ENCODE assay signal across 12 cellular contexts in genomic region chr11:67418476-67419281, GRCh38. TPM values are rescaled to one million over a fixed set of nuclear protein-coding genes. Genes with fewer than 3 reads are reported as not detected.
DNase-seq lines count a peak whose midpoint lies in the region; ATAC-seq and TF ChIP-seq lines count a peak whose summit lies in the region.
"Had no signal": no experiment of that assay in that cellular context is flagged by ENCODE, and none has a peak within 500 bp of the region (broad histone marks: within the 10 kb centered on the region; RNA-seq: fewer than 3 reads in every experiment).

No MANE protein-coding gene starts in this region.

- no peaks in the 10 kb centered on the region for H3K27me3 Mint-ChIP-seq in activated T-cell treated with anti-CD3 and anti-CD28 coated beads, Interleukin-2, amount 50 U/mL, for 24 hours

- H3K4me1 Mint-ChIP-seq in activated T-cell treated with anti-CD3 and anti-CD28 coated beads, Interleukin-2, amount 50 U/mL, for 24 hours (ENCODE audit: low read depth): peaks cover 54% of the 10 kb centered on the region

- H3K79me2 ChIP-seq in HCT116 (ENCODE audit: insufficient read depth, low read length): no peaks in the 10 kb centered on the region

- TF ChIP-seq CTCF in HCT116 (IDR thresholded peaks at IDR 0.05 in 2 of 3, conservative IDR thresholded peaks at IDR 0.05 in 1 of 3; ENCODE audit: borderline replicate concordance in 1 of 3, insufficient read depth in 1 of 3, low read depth in 2 of 3, low read length in 2 of 3) (no peak), sigmoid colon (IDR thresholded peaks at IDR 0.05) (no peak)

- DNase-seq in AML-193 (lab: John Stamatoyannopoulos, UW) (peak; percentile 13 to 53), HCT116 (ENCODE audit: low read depth, low spot score) (no peak), left lobe of liver (ENCODE audit: low spot score) (peak; percentile 79), sigmoid colon (no peak), HEK293T (ENCODE audit: extremely low spot score) (no peak)
- DNase-seq in activated T-cell treated with anti-CD3 and anti-CD28 coated beads, Interleukin-2, amount 50 U/mL, for 24 hours: peak; percentile 67
- DNase-seq: SIG-M5 had no signal

- H3K27ac ChIP-seq in HCT116 (ENCODE audit: low read depth, low read length) (peak overlapping the region; percentile 15; the same call in 1 of the 2 replicates), sigmoid colon (peak overlapping the region in 1 of 4 donors; percentile 14)

- 56 to 78% methylated on average over 26 of the region's 26 CpGs for WGBS in sigmoid colon, 2 donors

- TF ChIP-seq POLR2A in HCT116 (IDR thresholded peaks at IDR 0.05; ENCODE audit: borderline replicate concordance, extremely low read depth, insufficient read depth, insufficient read length) (no peak), sigmoid colon (IDR thresholded peaks at IDR 0.05) (no peak)

- no peaks in the 10 kb centered on the region for H4K20me1 ChIP-seq in HCT116 (ENCODE audit: insufficient read depth)

- no peaks in the 10 kb centered on the region for H3K9me3 Mint-ChIP-seq in activated T-cell treated with anti-CD3 and anti-CD28 coated beads, Interleukin-2, amount 50 U/mL, for 24 hours
- H3K9me3 Mint-ChIP-seq: activated naive CD4-positive, alpha-beta T cell treated with anti-CD3 and anti-CD28 coated beads, Interleukin-2, amount 50 U/mL, for 72 hours; neural crest cell had no signal

- H3K27me3 ChIP-seq in HCT116 (ENCODE audit: insufficient read depth, low read length): no peaks in the 10 kb centered on the region
- H3K27me3 ChIP-seq in sigmoid colon: peaks cover 0 to 17% (median 5%) of the 10 kb centered on the region in 3 donors

- H3K4me3 ChIP-seq in HCT116 (replicated peaks in 1 of 2; ENCODE audit: low read depth in 1 of 2, low read length in 2 of 2) (no peak overlapping the region), sigmoid colon (no peak overlapping the region)

- CTCF ChIA-PET in HCT116 (lab: Charles Lee) (interaction anchor here (1.8 kb wide), 1 partner anchor 17 kb away, joined by 8 read pairs; the partner anchor contains the start of gene PPP1CA), HEK293T (lab: Yijun Ruan, JAX) (interaction anchor here (0.6 kb wide), 1 partner anchor 31 kb away, joined by 3 read pairs; no protein-coding TSS in a partner anchor)

- no peaks in the 10 kb centered on the region for H3K9me2 ChIP-seq in HCT116 (ENCODE audit: insufficient read depth)

- RAD21 ChIA-PET in HCT116 (lab: Charles Lee; ENCODE audit: low non-redundant PET in 1 of 2, low total read pairs in 2 of 2, uncharacterized antibody in 2 of 2, unreplicated experiment in 2 of 2): no interaction called here

- no peaks in the 10 kb centered on the region for H3K36me3 ChIP-seq in HCT116 (ENCODE audit: control insufficient read depth in 1 of 2, insufficient read depth in 2 of 2, low read length in 2 of 2)
- H3K36me3 ChIP-seq in sigmoid colon: no peaks in the 10 kb centered on the region

- BruUV-seq in HCT116 (replicated peaks; lab: Mats Ljungman, UMichigan): no TSS peak

- H3K9me3 ChIP-seq in HCT116 (ENCODE audit: control insufficient read depth in 1 of 2, insufficient read depth in 1 of 2, low read depth in 1 of 2, low read length in 2 of 2) (no peaks in the 10 kb centered on the region), sigmoid colon (no peaks in the 10 kb centered on the region)

- H3K4me2 ChIP-seq in HCT116 (ENCODE audit: low read length): no peak overlapping the region

- no peak for TF ChIP-seq RAD21 in HCT116 (IDR thresholded peaks at IDR 0.05; ENCODE audit: low read depth)

- H3K36me3 Mint-ChIP-seq in activated T-cell treated with anti-CD3 and anti-CD28 coated beads, Interleukin-2, amount 50 U/mL, for 24 hours (ENCODE audit: low read depth): no peaks in the 10 kb centered on the region
- H3K36me3 Mint-ChIP-seq: activated naive CD4-positive, alpha-beta T cell treated with anti-CD3 and anti-CD28 coated beads, Interleukin-2, amount 50 U/mL, for 72 hours had no signal

- no peak for ATAC-seq in HCT116
- peak; percentile 68 for ATAC-seq in left lobe of liver
- ATAC-seq in HG03439 (IDR thresholded peaks at IDR 0.05; ENCODE audit: unreplicated experiment): no peak
- no peak for ATAC-seq in GM19455 (IDR thresholded peaks at IDR 0.05; ENCODE audit: unreplicated experiment)
- ATAC-seq: activated naive CD4-positive, alpha-beta T cell treated with anti-CD3 and anti-CD28 coated beads, Interleukin-2, amount 50 U/mL, for 72 hours had no signal

- H3K9ac ChIP-seq in HCT116 (ENCODE audit: low read length): no peak overlapping the region

- H2AFZ ChIP-seq in HCT116 (ENCODE audit: low read depth, low read length, poor library complexity, severe bottlenecking): no peak overlapping the region

- H3K4me1 ChIP-seq in HCT116 (ENCODE audit: control insufficient read depth in 1 of 2, insufficient read depth in 2 of 2, low read length in 2 of 2) (peaks cover 23 to 51% of the 10 kb centered on the region in 2 experiments; a peak in 3 of 4 replicates), sigmoid colon (peaks cover 0 to 49% (median 35%) of the 10 kb centered on the region in 4 donors)

- TF ChIP-seq EP300 in sigmoid colon (IDR thresholded peaks at IDR 0.05): no peak

- H3K27ac Mint-ChIP-seq in activated T-cell treated with anti-CD3 and anti-CD28 coated beads, Interleukin-2, amount 50 U/mL, for 24 hours: peak overlapping the region; percentile 79

- peak overlapping the region; percentile 79 for H3K4me3 Mint-ChIP-seq in activated T-cell treated with anti-CD3 and anti-CD28 coated beads, Interleukin-2, amount 50 U/mL, for 24 hours

- intact Hi-C loops in HCT116 (cut with micrococcal nuclease): no loop called here
- intact Hi-C loops in sigmoid colon (cut with DNase I): no loop called here

- POLR2A ChIA-PET in HCT116 (lab: Charles Lee): no interaction called here
- POLR2A ChIA-PET in HEK293T (lab: Yijun Ruan, JAX): interaction anchor here (1.2 to 4.8 kb wide), 5 partner anchors 10 to 49 kb away, joined by 4 to 42 read pairs (median 11); partner anchors contain the start of genes PPP1CA, RPS6KB2 and TMEM134

TF ChIP-seq in HCT116, 20 proteins besides CTCF, POLR2A, EP300 and RAD21 (continues in another document):
- TF ChIP-seq SIN3A (IDR thresholded peaks at IDR 0.05; ENCODE audit: low read depth) (no peak), ZNF274 (IDR thresholded peaks at IDR 0.05; ENCODE audit: low read depth, low read length) (no peak), EZH2phosphoT487 (IDR thresholded peaks at IDR 0.05; ENCODE audit: borderline replicate concordance) (no peak), POLR2AphosphoS5 (IDR thresholded peaks at IDR 0.05; ENCODE audit: low read depth, low read length) (no peak)

TF ChIP-seq in HEK293T, 16 proteins besides CTCF, POLR2A, EP300 and RAD21:
- TF ChIP-seq FOXA1 (IDR thresholded peaks at IDR 0.05) (no peak), NFRKB (IDR thresholded peaks at IDR 0.05) (no peak), CTBP1 (IDR thresholded peaks at IDR 0.05; ENCODE audit: borderline replicate concordance) (no peak), BHLHE40 (IDR thresholded peaks at IDR 0.05; ENCODE audit: borderline replicate concordance) (no peak), HDGF (IDR thresholded peaks at IDR 0.05; ENCODE audit: borderline replicate concordance) (no peak), SUZ12 (IDR thresholded peaks at IDR 0.05) (no peak), LEF1 (IDR thresholded peaks at IDR 0.05; ENCODE audit: borderline replicate concordance) (no peak), ELF4 (IDR thresholded peaks at IDR 0.05) (no peak), PKNOX1 (IDR thresholded peaks at IDR 0.05) (no peak), FOXK2 (IDR thresholded peaks at IDR 0.05) (no peak), TARDBP (IDR thresholded peaks at IDR 0.05) (no peak), FOXM1 (IDR thresholded peaks at IDR 0.05; ENCODE audit: borderline replicate concordance) (no peak), ZNF384 (IDR thresholded peaks at IDR 0.05) (no peak), SP1 (IDR thresholded peaks at IDR 0.05) (no peak), L3MBTL2 (conservative IDR thresholded peaks at IDR 0.05) (no peak), ARNT (IDR thresholded peaks at IDR 0.05) (no peak)

RNA-seq across cellular contexts. Expression of gene CARNS1, which starts 3.2 kb away (rescaled TPM):
- 1.0 TPM for total RNA-seq in HCT116 (2021; ENCODE audit: unreplicated experiment)
- 0.71 and 0.88 TPM in 2 replicates for polyA plus RNA-seq in HCT116 (2012)
- total RNA-seq in left lobe of liver: 0.28 TPM
- total RNA-seq in sigmoid colon: under 1 TPM; 0.16 to 0.68 (median 0.46) TPM
- under 1 TPM in 1 of 3 donors, not detected in 2; 0.83 TPM for polyA plus RNA-seq in sigmoid colon
- total RNA-seq: fibroblast of villous mesenchyme had no signal

RNA-seq across cellular contexts. Expression of gene RPS6KB2, which starts 9.6 kb away (rescaled TPM):
- total RNA-seq in HCT116 (2021; ENCODE audit: unreplicated experiment) (54.1 TPM), left lobe of liver (31.5 TPM), sigmoid colon (10 to 100 TPM; 27.1 to 70.2 (median 35.2) TPM)
- 46.1 and 52.7 TPM in 2 replicates for polyA plus RNA-seq in HCT116 (2012)
- 10 to 100 TPM; 55.9 to 67.9 (median 62.0) TPM for polyA plus RNA-seq in sigmoid colon

RNA-seq across cellular contexts. Expression of gene TBC1D10C, which starts 14.8 kb away (rescaled TPM):
- total RNA-seq in HCT116 (2021; ENCODE audit: unreplicated experiment) (0.39 TPM), left lobe of liver (1.1 TPM), sigmoid colon (1 to 10 TPM in 2 of 4 donors, under 1 TPM in 1, not detected in 1; 0.71 to 2.5 (median 1.2) TPM)
- 0.07 and 0.22 TPM in 2 replicates for polyA plus RNA-seq in HCT116 (2012)
- polyA plus RNA-seq in sigmoid colon: 10 to 100 TPM in 1 of 3 donors, 1 to 10 TPM in 2; 1.6 to 48.2 (median 1.8) TPM
- total RNA-seq: fibroblast of villous mesenchyme had no signal

RNA-seq across cellular contexts. Expression of gene PPP1CA, which starts 17.0 kb away (rescaled TPM):
- total RNA-seq in HCT116 (2021; ENCODE audit: unreplicated experiment) (238 TPM), left lobe of liver (63.1 TPM), sigmoid colon (10 to 100 TPM; 59.5 to 87.0 (median 80.0) TPM)
- polyA plus RNA-seq in HCT116 (2012): 226 and 254 TPM in 2 replicates
- 100 to 1,000 TPM; 228 to 357 (median 235) TPM for polyA plus RNA-seq in sigmoid colon

RNA-seq across cellular contexts. Expression of gene PTPRCAP, which starts 18.8 kb away (rescaled TPM):
- total RNA-seq in HCT116 (2021; ENCODE audit: unreplicated experiment): 1.4 TPM
- 2.5 and 3.0 TPM in 2 replicates for polyA plus RNA-seq in HCT116 (2012)
- 2.2 TPM for total RNA-seq in left lobe of liver
- 1 to 10 TPM in 3 of 4 donors, under 1 TPM in 1; 0.71 to 3.7 (median 2.1) TPM for total RNA-seq in sigmoid colon
- polyA plus RNA-seq in sigmoid colon: 100 to 1,000 TPM in 1 of 3 donors, 1 to 10 TPM in 2; 2.4 to 129 (median 2.8) TPM
- total RNA-seq: fibroblast of villous mesenchyme had no signal

Comparison
In these comparisons a context has a peak if more than half of its experiments do, and no peak if none do; other contexts are left out.
1. DNase-seq: peak in AML-193 (2 of 2), activated T-cell treated with anti-CD3 and anti-CD28 coated beads, Interleukin-2, amount 50 U/mL, for 24 hours (single experiment) and left lobe of liver (single experiment); none in HCT116 (single experiment), sigmoid colon (single experiment) and HEK293T (single experiment).